ENCODE assay signal across 14 cellular contexts in the genomic region with DNA sequence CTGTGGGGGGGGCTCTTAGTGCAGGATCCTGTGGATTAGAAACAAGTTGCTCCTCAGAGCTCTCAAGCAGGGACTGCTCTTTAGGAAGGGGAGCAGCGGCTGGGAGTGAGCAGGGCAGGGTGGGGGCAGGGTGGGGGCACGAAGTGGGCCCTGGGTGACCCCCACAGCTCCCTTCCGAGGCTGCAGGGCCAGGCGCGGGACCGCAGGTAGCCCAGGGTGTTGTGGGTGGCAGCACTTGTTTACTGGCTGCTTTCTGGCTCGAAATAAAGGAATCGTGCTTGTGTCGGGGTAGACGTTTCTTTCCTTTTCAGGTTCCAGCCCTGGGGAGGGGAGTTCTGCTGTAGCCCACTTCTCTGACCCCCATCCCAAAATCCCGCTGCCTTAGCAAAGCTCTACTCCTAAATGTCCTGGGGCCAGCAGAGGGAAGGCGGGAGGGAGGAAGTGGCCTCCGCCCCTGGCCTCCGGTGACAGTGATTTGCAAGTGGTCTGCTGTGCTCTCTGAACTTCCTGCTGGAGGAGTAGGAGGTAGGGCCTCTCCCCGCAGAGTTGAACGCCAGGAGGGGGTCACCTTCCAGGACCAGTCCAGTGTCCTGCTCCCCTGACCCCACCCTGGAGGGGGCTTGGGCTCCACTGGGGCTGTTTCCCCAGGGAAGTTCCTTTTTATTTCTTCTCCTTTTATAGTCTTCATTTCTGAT. TPM values are rescaled to one million over a fixed set of nuclear protein-coding genes. Genes with fewer than 3 reads are reported as not detected.
A peak's percentile ranks its signal among the peaks of the same experiment; 100 is the strongest.
DNase-seq lines count a peak whose midpoint lies in the region; ATAC-seq and TF ChIP-seq lines count a peak whose summit lies in the region.
"Had no signal": no experiment of that assay in that cellular context is flagged by ENCODE, and none has a peak within 500 bp of the region (broad histone marks: within the 10 kb centered on the region; RNA-seq: fewer than 3 reads in every experiment).

No MANE protein-coding gene starts in this region.

- no peak for TF ChIP-seq CTCF in left lung (IDR thresholded peaks at IDR 0.05)
- no peak for TF ChIP-seq CTCF in PC-3 (conservative IDR thresholded peaks at IDR 0.05; ENCODE audit: low read depth, low read length)

- H3K9me3 ChIP-seq in left lung (no peaks in the 10 kb centered on the region), PC-3 (ENCODE audit: low read length) (no peaks in the 10 kb centered on the region)
- H3K9me3 ChIP-seq: BE2C had no signal

- H3K27ac ChIP-seq in left lung (no peak overlapping the region), PC-3 (ENCODE audit: low read length) (no peak overlapping the region)

- ATAC-seq in stimulated activated naive CD8-positive, alpha-beta T cell treated with anti-CD3 and anti-CD28 coated beads, Interleukin-15, amount 100 ng/mL, for 72 hours = no peak
- ATAC-seq in left lung (no peak), HG02870 (IDR thresholded peaks at IDR 0.05; ENCODE audit: unreplicated experiment) (no peak), HG03460 (IDR thresholded peaks at IDR 0.05; ENCODE audit: unreplicated experiment) (no peak), PC-3 (no peak)
- ATAC-seq: SK-N-SH treated with all-trans-retinoic acid at 6 μM for 48 hours had no signal

- H4K20me1 ChIP-seq in PC-3 (ENCODE audit: low read length) = no peaks in the 10 kb centered on the region

- peaks cover 7% of the 10 kb centered on the region for H3K4me1 Mint-ChIP-seq in stimulated activated naive CD8-positive, alpha-beta T cell treated with anti-CD3 and anti-CD28 coated beads, Interleukin-15, Interleukin-2, amounts not matched to agents 100 ng/mL and 50 ng/mL, for 24 hours (ENCODE audit: low read depth)
- H3K4me1 Mint-ChIP-seq in stimulated activated naive CD8-positive, alpha-beta T cell treated with anti-CD3 and anti-CD28 coated beads, Interleukin-15, amount 100 ng/mL, for 72 hours = peaks cover 32% of the 10 kb centered on the region
- H3K4me1 Mint-ChIP-seq in activated CD4-positive, alpha-beta memory T cell treated with anti-CD3 and anti-CD28 coated beads, Interleukin-2, amount 10 ng/mL, durations not matched to agents 7 days and 5 days = peaks cover 12% of the 10 kb centered on the region

- H3K36me3 Mint-ChIP-seq in stimulated activated naive CD8-positive, alpha-beta T cell treated with anti-CD3 and anti-CD28 coated beads, Interleukin-15, Interleukin-2, amounts not matched to agents 100 ng/mL and 50 ng/mL, for 24 hours (ENCODE audit: low read depth) = no peaks in the 10 kb centered on the region
- no peaks in the 10 kb centered on the region for H3K36me3 Mint-ChIP-seq in activated CD4-positive, alpha-beta memory T cell treated with anti-CD3 and anti-CD28 coated beads, Interleukin-2, amount 10 ng/mL, durations not matched to agents 7 days and 5 days (ENCODE audit: low read depth)

- BruUV-seq in PC-3 (replicated peaks; lab: Mats Ljungman, UMichigan) = no TSS peak

- peaks cover 0 to 46% of the 10 kb centered on the region in 2 donors for H3K27me3 ChIP-seq in left lung
- no peaks in the 10 kb centered on the region for H3K27me3 ChIP-seq in PC-3 (ENCODE audit: low read length)
- H3K27me3 ChIP-seq: BE2C had no signal

- no peak overlapping the region for H3K27ac Mint-ChIP-seq in stimulated activated naive CD8-positive, alpha-beta T cell treated with anti-CD3 and anti-CD28 coated beads, Interleukin-15, Interleukin-2, amounts not matched to agents 100 ng/mL and 50 ng/mL, for 24 hours
- H3K27ac Mint-ChIP-seq in stimulated activated naive CD8-positive, alpha-beta T cell treated with anti-CD3 and anti-CD28 coated beads, Interleukin-15, amount 100 ng/mL, for 72 hours = peak overlapping the region in 1 of 2 donors; percentile 88
- no peak overlapping the region for H3K27ac Mint-ChIP-seq in activated CD4-positive, alpha-beta memory T cell treated with anti-CD3 and anti-CD28 coated beads, Interleukin-2, amount 10 ng/mL, durations not matched to agents 7 days and 5 days
- H3K27ac Mint-ChIP-seq: activated CD4-positive, alpha-beta T cell treated with anti-CD3 and anti-CD28 coated beads, Interleukin-2, amount 10 ng/mL, durations not matched to agents 24 days and 14 days had no signal

- H3K4me3 Mint-ChIP-seq in stimulated activated naive CD8-positive, alpha-beta T cell treated with anti-CD3 and anti-CD28 coated beads, Interleukin-15, Interleukin-2, amounts not matched to agents 100 ng/mL and 50 ng/mL, for 24 hours = peak overlapping the region; percentile 13
- H3K4me3 Mint-ChIP-seq in stimulated activated naive CD8-positive, alpha-beta T cell treated with anti-CD3 and anti-CD28 coated beads, Interleukin-15, amount 100 ng/mL, for 72 hours = peak overlapping the region in 1 of 2 donors; percentile 60
- peak overlapping the region; percentile 13 for H3K4me3 Mint-ChIP-seq in activated CD4-positive, alpha-beta memory T cell treated with anti-CD3 and anti-CD28 coated beads, Interleukin-2, amount 10 ng/mL, durations not matched to agents 7 days and 5 days
- H3K4me3 Mint-ChIP-seq: activated CD4-positive, alpha-beta T cell treated with anti-CD3 and anti-CD28 coated beads, Interleukin-2, amount 10 ng/mL, durations not matched to agents 24 days and 14 days had no signal

- peaks cover 0 to 12% of the 10 kb centered on the region in 2 donors for H3K4me1 ChIP-seq in left lung
- no peaks in the 10 kb centered on the region for H3K4me1 ChIP-seq in PC-3 (ENCODE audit: insufficient read depth, low read length)
- H3K4me1 ChIP-seq: BE2C had no signal

- no peaks in the 10 kb centered on the region for H3K36me3 ChIP-seq in left lung
- no peaks in the 10 kb centered on the region for H3K36me3 ChIP-seq in PC-3 (ENCODE audit: low read depth, low read length)
- H3K36me3 ChIP-seq: BE2C had no signal

- no peaks in the 10 kb centered on the region for H3F3A ChIP-seq in PC-3 (ENCODE audit: low read length, unreplicated experiment)

- no peaks in the 10 kb centered on the region for H3K9me3 Mint-ChIP-seq in stimulated activated naive CD8-positive, alpha-beta T cell treated with anti-CD3 and anti-CD28 coated beads, Interleukin-15, Interleukin-2, amounts not matched to agents 100 ng/mL and 50 ng/mL, for 24 hours
- H3K9me3 Mint-ChIP-seq in stimulated activated naive CD8-positive, alpha-beta T cell treated with anti-CD3 and anti-CD28 coated beads, Interleukin-15, amount 100 ng/mL, for 72 hours = no peaks in the 10 kb centered on the region
- no peaks in the 10 kb centered on the region for H3K9me3 Mint-ChIP-seq in activated CD4-positive, alpha-beta memory T cell treated with anti-CD3 and anti-CD28 coated beads, Interleukin-2, amount 10 ng/mL, durations not matched to agents 7 days and 5 days
- H3K9me3 Mint-ChIP-seq: activated CD4-positive, alpha-beta T cell treated with anti-CD3 and anti-CD28 coated beads, Interleukin-2, amount 10 ng/mL, durations not matched to agents 24 days and 14 days had no signal

- no peak for DNase-seq in stimulated activated naive CD8-positive, alpha-beta T cell treated with anti-CD3 and anti-CD28 coated beads, Interleukin-15, amount 100 ng/mL, for 72 hours
- peak; percentile 17 for DNase-seq in activated CD4-positive, alpha-beta memory T cell treated with anti-CD3 and anti-CD28 coated beads, Interleukin-2, amount 10 ng/mL, durations not matched to agents 7 days and 5 days
- DNase-seq in left lung = peak; percentile 31 to 36
- DNase-seq in stimulated activated CD8-positive, alpha-beta memory T cell treated with anti-CD3 and anti-CD28 coated beads, Interleukin-4, amount 100 ng/mL, for 48 hours = no peak
- DNase-seq in PC-3 = no peak
- DNase-seq: activated CD4-positive, alpha-beta T cell treated with anti-CD3 and anti-CD28 coated beads, Interleukin-2, amount 10 ng/mL, durations not matched to agents 24 days and 14 days; BE2C; NCI-H524; occipital lobe had no signal

- H3K9ac ChIP-seq in PC-3 (ENCODE audit: low read length) = no peak overlapping the region

- H3K79me2 ChIP-seq in PC-3 (ENCODE audit: low read length) = no peaks in the 10 kb centered on the region

- intact Hi-C loops in left lung (cut with DNase I) = no loop called here
- intact Hi-C loops in PC-3 (cut with micrococcal nuclease) = no loop called here

- no peak overlapping the region for H3K4me2 ChIP-seq in PC-3 (ENCODE audit: low read length)

- POLR2A ChIA-PET in activated CD4-positive, alpha-beta memory T cell treated with anti-CD3 and anti-CD28 coated beads, Interleukin-2, amount 10 ng/mL, durations not matched to agents 7 days and 5 days (lab: Charles Lee) = no interaction called here
- POLR2A ChIA-PET in PC-3 (lab: Charles Lee; ENCODE audit: unreplicated experiment) = no interaction called here

- H3K27me3 Mint-ChIP-seq in stimulated activated naive CD8-positive, alpha-beta T cell treated with anti-CD3 and anti-CD28 coated beads, Interleukin-15, Interleukin-2, amounts not matched to agents 100 ng/mL and 50 ng/mL, for 24 hours = no peaks in the 10 kb centered on the region
- H3K27me3 Mint-ChIP-seq in stimulated activated naive CD8-positive, alpha-beta T cell treated with anti-CD3 and anti-CD28 coated beads, Interleukin-15, amount 100 ng/mL, for 72 hours = peaks cover 41% of the 10 kb centered on the region
- H3K27me3 Mint-ChIP-seq in activated CD4-positive, alpha-beta memory T cell treated with anti-CD3 and anti-CD28 coated beads, Interleukin-2, amount 10 ng/mL, durations not matched to agents 7 days and 5 days = no peaks in the 10 kb centered on the region
- H3K27me3 Mint-ChIP-seq: activated CD4-positive, alpha-beta T cell treated with anti-CD3 and anti-CD28 coated beads, Interleukin-2, amount 10 ng/mL, durations not matched to agents 24 days and 14 days had no signal

- no peak overlapping the region for H3K4me3 ChIP-seq in left lung
- H3K4me3 ChIP-seq in PC-3 (ENCODE audit: low read length) = no peak overlapping the region

- H3K9me2 ChIP-seq in PC-3 (replicated peaks; ENCODE audit: low read length) = no peaks in the 10 kb centered on the region

- CTCF ChIA-PET in activated CD4-positive, alpha-beta memory T cell treated with anti-CD3 and anti-CD28 coated beads, Interleukin-2, amount 10 ng/mL, durations not matched to agents 7 days and 5 days (lab: Charles Lee) = no interaction called here
- CTCF ChIA-PET in PC-3 (lab: Charles Lee) = no interaction called here

- H2AFZ ChIP-seq in PC-3 (ENCODE audit: low read length) = no peak overlapping the region

RNA-seq across cellular contexts. Expression of a gene that starts 8.3 kb away (rescaled TPM):
- under 1 TPM; 0.38 to 0.43 TPM for total RNA-seq in activated CD4-positive, alpha-beta memory T cell treated with anti-CD3 and anti-CD28 coated beads, Interleukin-2, amount 10 ng/mL, durations not matched to agents 7 days and 5 days
- total RNA-seq in left lung = under 1 TPM in 1 of 2 donors, not detected in 1; 0.24 TPM
- total RNA-seq in PC-3 (2014; rRNA removed) = not detected in 2 replicates

RNA-seq across cellular contexts. Expression of a gene that starts 40.7 kb away (rescaled TPM):
- under 1 TPM; 0.23 to 0.58 TPM for total RNA-seq in activated CD4-positive, alpha-beta memory T cell treated with anti-CD3 and anti-CD28 coated beads, Interleukin-2, amount 10 ng/mL, durations not matched to agents 7 days and 5 days
- total RNA-seq in left lung = not detected
- total RNA-seq in PC-3 (2014; rRNA removed) = not detected in 2 replicates
- total RNA-seq: dermis microvascular lymphatic vessel endothelial cell had no signal

RNA-seq across cellular contexts. Expression of a gene that starts 41.4 kb away (rescaled TPM):
- total RNA-seq in activated CD4-positive, alpha-beta memory T cell treated with anti-CD3 and anti-CD28 coated beads, Interleukin-2, amount 10 ng/mL, durations not matched to agents 7 days and 5 days = 10 to 100 TPM; 17.2 to 17.9 TPM
- total RNA-seq in left lung (1 to 10 TPM; 1.1 TPM), PC-3 (2014; rRNA removed) (not detected in 2 replicates)
- total RNA-seq: dermis microvascular lymphatic vessel endothelial cell, occipital lobe had no signal

RNA-seq across cellular contexts. Expression of a gene that starts 52.3 kb away (rescaled TPM):
- under 1 TPM in 1 of 2 experiments, not detected in 1; 0.13 TPM for total RNA-seq in activated CD4-positive, alpha-beta memory T cell treated with anti-CD3 and anti-CD28 coated beads, Interleukin-2, amount 10 ng/mL, durations not matched to agents 7 days and 5 days
- total RNA-seq in left lung (under 1 TPM in 1 of 2 donors, not detected in 1; 0.10 TPM), PC-3 (2014; rRNA removed) (not detected in 2 replicates)
- total RNA-seq: activated CD4-positive, alpha-beta T cell treated with anti-CD3 and anti-CD28 coated beads, Interleukin-2, amount 10 ng/mL, durations not matched to agents 24 days and 14 days; dermis microvascular lymphatic vessel endothelial cell had no signal

Comparison
In these comparisons a context has a peak if more than half of its experiments do, and no peak if none do; other contexts are left out.
1. DNase-seq: peak in activated CD4-positive, alpha-beta memory T cell treated with anti-CD3 and anti-CD28 coated beads, Interleukin-2, amount 10 ng/mL, durations not matched to agents 7 days and 5 days (single experiment) and left lung (2 of 2); none in stimulated activated naive CD8-positive, alpha-beta T cell treated with anti-CD3 and anti-CD28 coated beads, Interleukin-15, amount 100 ng/mL, for 72 hours (0 of 2), stimulated activated CD8-positive, alpha-beta memory T cell treated with anti-CD3 and anti-CD28 coated beads, Interleukin-4, amount 100 ng/mL, for 48 hours (single experiment) and PC-3 (single experiment).
2. RNA of a gene that starts 41.4 kb away (total RNA-seq): 17.2 to 17.9 TPM in activated CD4-positive, alpha-beta memory T cell treated with anti-CD3 and anti-CD28 coated beads, Interleukin-2, amount 10 ng/mL, durations not matched to agents 7 days and 5 days; 1.1 TPM in left lung and not detected in PC-3; every median in the first group is over 4 times any median in the second.